Comparison of ENCODE assay signal across 8 cellular contexts in the genomic region with DNA sequence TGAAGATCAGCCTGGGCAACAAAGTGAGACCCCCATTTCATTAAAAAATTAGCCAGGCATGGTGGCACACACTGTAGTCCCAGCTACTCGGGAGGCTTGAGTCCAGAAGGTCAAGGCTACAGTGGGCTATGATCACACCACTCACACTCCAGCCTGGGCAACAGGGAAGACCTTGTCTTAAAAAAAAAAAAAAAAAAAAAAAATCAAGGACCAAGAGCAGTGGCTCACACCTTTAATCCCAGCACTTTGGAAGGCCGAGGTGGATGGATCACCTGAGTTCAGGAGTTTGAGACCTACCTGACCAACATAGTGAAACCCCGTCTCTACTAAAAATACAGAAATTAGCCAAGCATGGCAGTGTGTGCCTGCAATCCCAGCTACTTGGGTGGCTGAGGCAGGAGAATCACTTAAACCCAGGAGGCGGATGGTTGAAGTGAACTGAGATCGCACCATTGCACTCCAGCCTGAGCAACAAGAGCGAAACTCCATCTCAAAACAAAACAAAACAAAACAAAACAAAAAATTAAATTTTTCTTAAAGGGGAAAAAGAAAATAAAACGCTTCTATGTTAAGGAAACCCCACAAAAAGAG. TPM values are rescaled to one million over a fixed set of nuclear protein-coding genes. Genes with fewer than 3 reads are reported as not detected.
DNase-seq lines count a peak whose midpoint lies in the region; ATAC-seq, FAIRE-seq and TF ChIP-seq lines count a peak whose summit lies in the region.
"Not testable (repeated sequence)": the region's sequence is repeated elsewhere in the genome, so short reads cannot be mapped to it uniquely, and the experiment has no call there.

No MANE protein-coding gene starts in this region.

- ATAC-seq in RWPE2 (ENCODE audit: low read depth), result not testable (repeated sequence)

- H3K27ac ChIP-seq in BLaER1, result not testable (repeated sequence)
- peak overlapping the region; percentile 66 for H3K27ac ChIP-seq in RWPE2 (ENCODE audit: poor library complexity, severe bottlenecking)
- H3K27ac ChIP-seq in thyroid gland, result peak overlapping the region; percentile 22 to 68 (median 31)

- not testable (repeated sequence) for H3K9ac ChIP-seq in BLaER1
- H3K9ac ChIP-seq in Loucy (ENCODE audit: low read depth, low read length, poor library complexity, severe bottlenecking), result peak overlapping the region; percentile 95

- TF ChIP-seq CTCF in Loucy (conservative IDR thresholded peaks at IDR 0.05; ENCODE audit: low read length); RWPE2 (IDR thresholded peaks at IDR 0.05; ENCODE audit: poor library complexity, severe bottlenecking); MCF 10A (IDR thresholded peaks at IDR 0.05; ENCODE audit: unreplicated experiment); nephron (IDR thresholded peaks at IDR 0.05; ENCODE audit: unreplicated experiment in 3 of 3); thyroid gland (IDR thresholded peaks at IDR 0.05): not testable (repeated sequence)

- H2AFZ ChIP-seq in Loucy (ENCODE audit: low read length), result not testable (repeated sequence)

- POLR2A ChIA-PET in activated CD4-positive, alpha-beta memory T cell treated with anti-CD3 and anti-CD28 coated beads for 36 hours (lab: Charles Lee), result not testable (repeated sequence)
- POLR2A ChIA-PET in MCF 10A (lab: Yijun Ruan, JAX), result interaction anchor here (0.6 to 5.0 kb wide), 5 partner anchors 12 to 1529 kb away, joined by 3 to 31 read pairs (median 3); no protein-coding TSS in a partner anchor

- not testable (repeated sequence) for H3F3A ChIP-seq in Loucy (ENCODE audit: low read depth)

- H3K4me2 ChIP-seq in BLaER1 (peak overlapping the region; percentile 99), Loucy (ENCODE audit: low read depth, low read length, poor library complexity, severe bottlenecking) (peak overlapping the region; percentile 88)

- intact Hi-C loops in activated CD4-positive, alpha-beta memory T cell treated with anti-CD3 and anti-CD28 coated beads for 36 hours (cut with micrococcal nuclease); MCF 10A (cut with micrococcal nuclease); thyroid gland (cut with DNase I): not testable (repeated sequence)

- H3K36me3 Mint-ChIP-seq in activated CD4-positive, alpha-beta memory T cell treated with anti-CD3 and anti-CD28 coated beads for 36 hours; MCF 10A (ENCODE audit: insufficient read depth, unreplicated experiment); nephron (ENCODE audit: low read depth): not testable (repeated sequence)

- not testable (repeated sequence) for H3K4me3 ChIP-seq in BLaER1; RWPE2 (ENCODE audit: severe bottlenecking); thyroid gland (replicated peaks in 1 of 3)
- peak overlapping the region; percentile 91 for H3K4me3 ChIP-seq in Loucy (ENCODE audit: low read length, poor library complexity, severe bottlenecking)

- FAIRE-seq in GM18507 (lab: Jason Lieb, UNC), result peak; percentile 51

- 39 to 44% methylated on average over 7 of the region's 7 CpGs for WGBS in thyroid gland, 2 donors

- peaks cover 16% of the 10 kb centered on the region for H3K4me1 Mint-ChIP-seq in activated CD4-positive, alpha-beta memory T cell treated with anti-CD3 and anti-CD28 coated beads for 36 hours (ENCODE audit: low read depth)
- H3K4me1 Mint-ChIP-seq in MCF 10A (ENCODE audit: insufficient read depth, unreplicated experiment), result peaks cover 18% of the 10 kb centered on the region
- H3K4me1 Mint-ChIP-seq in nephron, result peaks cover 14% of the 10 kb centered on the region

- TF ChIP-seq POLR2A in thyroid gland (IDR thresholded peaks at IDR 0.05), result not testable (repeated sequence)

- BruUV-seq in MCF 10A (replicated peaks; lab: Mats Ljungman, UMichigan), result not testable (repeated sequence)

- DNase-seq in GM18507 (ENCODE audit: extremely low spot score, insufficient read length, low read depth); MCF 10A (ENCODE audit: unreplicated experiment): not testable (repeated sequence)
- DNase-seq in RWPE2 (ENCODE audit: low spot score), result peak; percentile 20
- DNase-seq in activated CD4-positive, alpha-beta memory T cell treated with anti-CD3 and anti-CD28 coated beads for 36 hours, result peak; percentile 7
- DNase-seq in thyroid gland, result peak; percentile 58 to 66

- not testable (repeated sequence) for H3K9me2 ChIP-seq in Loucy (replicated peaks; ENCODE audit: low read depth, low read length)

- not testable (repeated sequence) for H3K27me3 ChIP-seq in BLaER1; Loucy (ENCODE audit: insufficient read depth, low read length, poor library complexity, severe bottlenecking); RWPE2 (ENCODE audit: insufficient read depth, poor library complexity, severe bottlenecking); thyroid gland

- peaks cover 59% of the 10 kb centered on the region for H3K4me1 ChIP-seq in BLaER1
- peaks cover 41% of the 10 kb centered on the region for H3K4me1 ChIP-seq in Loucy (ENCODE audit: insufficient read depth, low read length, poor library complexity, severe bottlenecking)
- peaks cover 14% of the 10 kb centered on the region for H3K4me1 ChIP-seq in RWPE2 (ENCODE audit: insufficient read depth, poor library complexity, severe bottlenecking)
- H3K4me1 ChIP-seq in thyroid gland, result peaks cover 6 to 18% of the 10 kb centered on the region in 2 donors

- not testable (repeated sequence) for H3K9me3 Mint-ChIP-seq in activated CD4-positive, alpha-beta memory T cell treated with anti-CD3 and anti-CD28 coated beads for 36 hours; MCF 10A (ENCODE audit: unreplicated experiment); nephron

- not testable (repeated sequence) for H3K36me3 ChIP-seq in BLaER1; Loucy (ENCODE audit: insufficient read depth, low read length); RWPE2 (ENCODE audit: low read depth); thyroid gland

- H3K4me3 Mint-ChIP-seq in activated CD4-positive, alpha-beta memory T cell treated with anti-CD3 and anti-CD28 coated beads for 36 hours; MCF 10A (ENCODE audit: unreplicated experiment); nephron: not testable (repeated sequence)

- CTCF ChIA-PET in activated CD4-positive, alpha-beta memory T cell treated with anti-CD3 and anti-CD28 coated beads for 36 hours (lab: Charles Lee), result interaction anchor here (1.8 kb wide), 1 partner anchor 20 kb away, joined by 7 read pairs; no protein-coding TSS in a partner anchor
- CTCF ChIA-PET in MCF 10A (lab: Yijun Ruan, JAX), result interaction anchor here (0.7 to 1.0 kb wide), 3 partner anchors 11 to 20 kb away, joined by 3 read pairs; no protein-coding TSS in a partner anchor

- H3K9me3 ChIP-seq in BLaER1; Loucy (ENCODE audit: insufficient read depth, low read depth, low read length); RWPE2 (ENCODE audit: severe bottlenecking); thyroid gland: not testable (repeated sequence)

- H3K79me2 ChIP-seq in Loucy (ENCODE audit: insufficient read depth, low read length), result peaks cover 37% of the 10 kb centered on the region

- H3K27ac Mint-ChIP-seq in activated CD4-positive, alpha-beta memory T cell treated with anti-CD3 and anti-CD28 coated beads for 36 hours, result not testable (repeated sequence)
- H3K27ac Mint-ChIP-seq in MCF 10A (ENCODE audit: low read depth, unreplicated experiment) (peak overlapping the region; percentile 86), nephron (peak overlapping the region; percentile 78 to 98 (median 94))

- H3K27me3 Mint-ChIP-seq in activated CD4-positive, alpha-beta memory T cell treated with anti-CD3 and anti-CD28 coated beads for 36 hours, result peaks cover 26% of the 10 kb centered on the region
- not testable (repeated sequence) for H3K27me3 Mint-ChIP-seq in MCF 10A (ENCODE audit: insufficient read depth, unreplicated experiment); nephron (ENCODE audit: low read depth)

- not testable (repeated sequence) for H4K20me1 ChIP-seq in BLaER1; Loucy (ENCODE audit: insufficient read depth, low read length, poor library complexity, severe bottlenecking)

RNA-seq across cellular contexts. Expression of a gene that starts 49.3 kb away (rescaled TPM):
- total RNA-seq in activated CD4-positive, alpha-beta memory T cell treated with anti-CD3 and anti-CD28 coated beads for 36 hours, result 10 to 100 TPM; 65.6 to 68.7 TPM
- 2.8 and 5.2 TPM in 2 replicates for total RNA-seq in MCF 10A (2022)
- 1 to 10 TPM in 3 of 4 donors, under 1 TPM in 1; 0.67 to 1.3 (median 1.2) TPM for total RNA-seq in thyroid gland

Comparison
In these comparisons a context has a peak if more than half of its experiments do, and no peak if none do; other contexts are left out.
1. RNA of a gene that starts 49.3 kb away (total RNA-seq): 65.6 to 68.7 TPM in activated CD4-positive, alpha-beta memory T cell treated with anti-CD3 and anti-CD28 coated beads for 36 hours; 2.8 to 5.2 TPM in MCF 10A and 0.67 to 1.3 TPM in thyroid gland; every median in the first group is over 10 times any median in the second.